ENCODE assay signal across 9 cellular contexts in the genomic region with DNA sequence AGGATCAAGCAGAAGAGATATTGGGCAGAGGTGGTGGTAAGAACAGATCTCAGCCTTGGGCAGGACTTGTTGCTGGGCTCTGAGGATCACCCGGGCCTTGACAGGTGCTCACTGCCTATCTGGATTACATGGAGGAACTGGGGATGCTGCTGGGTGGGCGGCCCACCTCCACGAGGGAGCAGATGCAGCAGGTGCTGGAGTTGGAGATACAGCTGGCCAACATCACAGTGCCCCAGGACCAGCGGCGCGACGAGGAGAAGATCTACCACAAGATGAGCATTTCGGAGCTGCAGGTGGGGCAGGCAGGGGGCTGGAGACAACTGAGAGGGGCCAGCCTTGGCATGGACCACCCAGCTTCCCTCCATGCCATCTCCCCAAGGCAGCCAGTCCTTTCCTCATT. TPM values are rescaled to one million over a fixed set of nuclear protein-coding genes. Genes with fewer than 3 reads are reported as not detected.
"Had no signal": no experiment of that assay in that cellular context is flagged by ENCODE, and none has a peak within 500 bp of the region (broad histone marks: within the 10 kb centered on the region; RNA-seq: fewer than 3 reads in every experiment).

No MANE protein-coding gene starts in this region.

- DNase-seq: GOT3, H7, KBM-7 had no signal

- H3K9me3 ChIP-seq: HAP-1 had no signal

- H2AFZ ChIP-seq: GM23248 had no signal

- H3K4me3 ChIP-seq: GM23248, HAP-1 had no signal

- H3K4me3 Mint-ChIP-seq: IgD-negative memory B cell had no signal

- H3K27ac Mint-ChIP-seq: IgD-negative memory B cell had no signal

- H3K4me1 ChIP-seq: HAP-1 had no signal

- H3K27ac ChIP-seq: GM23248 had no signal

- H3K36me3 ChIP-seq: HAP-1 had no signal

RNA-seq across cellular contexts. Expression of a gene that starts 7.9 kb away (rescaled TPM):
- total RNA-seq: GM23248, H4, H7, HepG2, HT1080 had no signal
